ENCODE assay signal across 13 cellular contexts in the genomic region with DNA sequence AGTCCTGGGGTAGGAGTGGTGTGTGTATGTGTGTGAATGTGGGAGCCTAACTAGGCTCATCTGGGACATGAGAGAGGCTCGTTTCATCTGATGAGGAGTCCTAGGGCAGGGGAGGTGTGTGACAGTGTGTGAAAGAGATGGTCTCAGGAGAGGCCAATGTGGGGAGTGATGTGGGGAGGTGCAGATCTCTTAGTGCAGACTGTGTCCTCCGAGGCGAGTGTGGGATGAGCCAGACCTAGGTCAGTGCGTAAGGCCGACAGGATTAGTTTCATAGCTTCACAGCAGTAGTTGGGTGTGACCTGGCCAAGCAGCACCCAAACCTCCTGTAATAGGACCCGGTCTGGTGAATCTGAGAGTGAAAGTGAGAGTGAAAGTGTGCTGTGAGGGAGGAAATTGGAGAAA.
DNase-seq lines count a peak whose midpoint lies in the region; ATAC-seq, FAIRE-seq and TF ChIP-seq lines count a peak whose summit lies in the region.
"Had no signal": no experiment of that assay in that cellular context is flagged by ENCODE, and none has a peak within 500 bp of the region (broad histone marks: within the 10 kb centered on the region; RNA-seq: fewer than 3 reads in every experiment).

No MANE protein-coding gene starts in this region.

- FAIRE-seq in kidney (lab: Jason Lieb, UNC) = no peak

- H3K4me3 ChIP-seq in kidney (ENCODE audit: low read length in 2 of 2) = no peak overlapping the region

- POLR2A ChIA-PET in RWPE1 (lab: Yijun Ruan, JAX; ENCODE audit: low non-redundant PET) = no interaction called here

- peak overlapping the region; percentile 10 for H3K27ac Mint-ChIP-seq in activated CD4-positive, alpha-beta T cell treated with anti-CD3 and anti-CD28 coated beads, Interleukin-2, amount 10 ng/mL, durations not matched to agents 24 days and 14 days
- H3K27ac Mint-ChIP-seq in stimulated activated memory B cell treated with anti-CD40 and anti-IgM and Interleukin-4, amounts not matched to agents 10 μg/mL and 1 μg/mL and 100 μg/mL, for 72 hours = peak overlapping the region; percentile 81

- intact Hi-C loops in activated CD4-positive, alpha-beta T cell treated with anti-CD3 and anti-CD28 coated beads, Interleukin-2, amount 10 ng/mL, durations not matched to agents 24 days and 14 days (cut with micrococcal nuclease) = no loop called here
- intact Hi-C loops in kidney (cut with DNase I) = no loop called here

- no peak overlapping the region for H3K9ac ChIP-seq in kidney (ENCODE audit: low read length in 2 of 2)

- TF ChIP-seq CTCF in kidney (IDR thresholded peaks at IDR 0.05; ENCODE audit: borderline replicate concordance, extremely low read depth, insufficient read depth) (no peak), RWPE1 (conservative IDR thresholded peaks at IDR 0.05; ENCODE audit: low read depth) (no peak)

- peak; percentile 53 for DNase-seq in activated CD4-positive, alpha-beta T cell treated with anti-CD3 and anti-CD28 coated beads, Interleukin-2, amount 10 ng/mL, durations not matched to agents 24 days and 14 days
- no peak for DNase-seq in activated CD4-positive, alpha-beta T cell treated with anti-CD3 and anti-CD28 coated beads, Interleukin-2, amount 50 U/mL, for 4 hours
- DNase-seq in kidney (no peak), RWPE1 (ENCODE audit: low spot score) (no peak), NCI-H2081 treated with DMSO at 0.1 percent for 48 hours (lab: John Stamatoyannopoulos, UW) (no peak)
- DNase-seq: DMS79 treated with DMSO at 0.1 percent for 48 hours, HCEC 1CT, NCI-H526 treated with DMSO at 0.1 percent for 48 hours had no signal

- no peak overlapping the region for H3K4me3 Mint-ChIP-seq in activated CD4-positive, alpha-beta T cell treated with anti-CD3 and anti-CD28 coated beads, Interleukin-2, amount 10 ng/mL, durations not matched to agents 24 days and 14 days
- H3K4me3 Mint-ChIP-seq in stimulated activated memory B cell treated with anti-CD40 and anti-IgM and Interleukin-4, amounts not matched to agents 10 μg/mL and 1 μg/mL and 100 μg/mL, for 72 hours = peak overlapping the region; percentile 37

- H3K4me1 Mint-ChIP-seq in activated CD4-positive, alpha-beta T cell treated with anti-CD3 and anti-CD28 coated beads, Interleukin-2, amount 10 ng/mL, durations not matched to agents 24 days and 14 days = peaks cover 14% of the 10 kb centered on the region
- H3K4me1 Mint-ChIP-seq in stimulated activated memory B cell treated with anti-CD40 and anti-IgM and Interleukin-4, amounts not matched to agents 10 μg/mL and 1 μg/mL and 100 μg/mL, for 72 hours = peaks cover 28% of the 10 kb centered on the region

- CTCF ChIA-PET in RWPE1 (lab: Yijun Ruan, JAX) = no interaction called here

- H3K9me3 ChIP-seq in kidney (ENCODE audit: control insufficient read depth in 1 of 2, low read length in 2 of 2) = no peaks in the 10 kb centered on the region
- H3K9me3 ChIP-seq: neutrophil had no signal

- peaks cover 3% of the 10 kb centered on the region for H3K36me3 Mint-ChIP-seq in activated CD4-positive, alpha-beta T cell treated with anti-CD3 and anti-CD28 coated beads, Interleukin-2, amount 10 ng/mL, durations not matched to agents 24 days and 14 days (ENCODE audit: low read depth)
- H3K36me3 Mint-ChIP-seq in stimulated activated memory B cell treated with anti-CD40 and anti-IgM and Interleukin-4, amounts not matched to agents 10 μg/mL and 1 μg/mL and 100 μg/mL, for 72 hours = peaks cover 12% of the 10 kb centered on the region

- ATAC-seq in GM21723 (IDR thresholded peaks at IDR 0.05; ENCODE audit: unreplicated experiment) = peak; percentile 84
- ATAC-seq in HG03159 (IDR thresholded peaks at IDR 0.05; ENCODE audit: unreplicated experiment) = peak; percentile 87
- peak; percentile 90 for ATAC-seq in stimulated activated memory B cell treated with anti-CD40 and anti-IgM and Interleukin-4, amounts not matched to agents 10 μg/mL and 1 μg/mL and 100 μg/mL, for 72 hours

- no peaks in the 10 kb centered on the region for H3K9me3 Mint-ChIP-seq in activated CD4-positive, alpha-beta T cell treated with anti-CD3 and anti-CD28 coated beads, Interleukin-2, amount 10 ng/mL, durations not matched to agents 24 days and 14 days
- no peaks in the 10 kb centered on the region for H3K9me3 Mint-ChIP-seq in stimulated activated memory B cell treated with anti-CD40 and anti-IgM and Interleukin-4, amounts not matched to agents 10 μg/mL and 1 μg/mL and 100 μg/mL, for 72 hours

- no peaks in the 10 kb centered on the region for H3K36me3 ChIP-seq in kidney (ENCODE audit: control insufficient read depth in 1 of 2, insufficient read depth in 2 of 2, low read length in 2 of 2)
- H3K36me3 ChIP-seq: neutrophil had no signal

- no peaks in the 10 kb centered on the region for H3K27me3 Mint-ChIP-seq in activated CD4-positive, alpha-beta T cell treated with anti-CD3 and anti-CD28 coated beads, Interleukin-2, amount 10 ng/mL, durations not matched to agents 24 days and 14 days
- no peaks in the 10 kb centered on the region for H3K27me3 Mint-ChIP-seq in stimulated activated memory B cell treated with anti-CD40 and anti-IgM and Interleukin-4, amounts not matched to agents 10 μg/mL and 1 μg/mL and 100 μg/mL, for 72 hours

- no peak overlapping the region for H3K27ac ChIP-seq in kidney (ENCODE audit: low read depth in 2 of 2, low read length in 2 of 2)
- no peak overlapping the region for H3K27ac ChIP-seq in RWPE1
- H3K27ac ChIP-seq: 22Rv1, neutrophil had no signal

- H3K4me1 ChIP-seq in kidney (ENCODE audit: control insufficient read depth in 1 of 2, insufficient read depth in 1 of 2, low read depth in 1 of 2, low read length in 2 of 2) = no peaks in the 10 kb centered on the region
